8 cellular contexts compared by ENCODE assay signal in genomic region chr2:149331023-149331400, GRCh38. TPM values are rescaled to one million over a fixed set of nuclear protein-coding genes. Genes with fewer than 3 reads are reported as not detected.
A peak's percentile ranks its signal among the peaks of the same experiment; 100 is the strongest.
DNase-seq lines count a peak whose midpoint lies in the region; ATAC-seq and TF ChIP-seq lines count a peak whose summit lies in the region.

No MANE protein-coding gene starts in this region.

- in situ Hi-C loops in HAP-1 (cut with MboI; ENCODE audit: low sequenced_read_pairs): no loop called here

- peak in 1 of 2 experiments; percentile 36 for DNase-seq in HAP-1 (ENCODE audit: low spot score in 2 of 2)
- DNase-seq in GM19240 (ENCODE audit: insufficient read length, low spot score): no peak
- DNase-seq in cortex of kidney (lab: John Stamatoyannopoulos, UW): no peak
- no peak for DNase-seq in NCI-H2171 treated with DMSO at 0.1 percent for 48 hours (lab: John Stamatoyannopoulos, UW)

- no peaks in the 10 kb centered on the region for H3K27me3 ChIP-seq in HAP-1 (ENCODE audit: low read depth)
- no peaks in the 10 kb centered on the region for H3K27me3 ChIP-seq in skeletal muscle satellite cell (ENCODE audit: control insufficient read depth, insufficient read depth, low read length)

- H3K4me1 ChIP-seq in HAP-1 (peaks cover 11% of the 10 kb centered on the region), skeletal muscle satellite cell (ENCODE audit: control insufficient read depth, insufficient read depth, low read length) (peaks cover 15% of the 10 kb centered on the region)

- H3K9me3 ChIP-seq in HAP-1: no peaks in the 10 kb centered on the region
- H3K9me3 ChIP-seq in skeletal muscle satellite cell (replicated peaks; ENCODE audit: low read length): no peaks in the 10 kb centered on the region

- H3K36me3 ChIP-seq in HAP-1 (replicated peaks) (no peaks in the 10 kb centered on the region), skeletal muscle satellite cell (ENCODE audit: insufficient read depth, low read length) (no peaks in the 10 kb centered on the region)

- H3K4me2 ChIP-seq in skeletal muscle satellite cell (ENCODE audit: low read length): peak overlapping the region; percentile 98

- H3K4me3 ChIP-seq in HAP-1: peak overlapping the region; percentile 62
- H3K4me3 ChIP-seq in iPS-11a (ENCODE audit: low read depth, low read length): peak overlapping the region; percentile 76
- peak overlapping the region; percentile 93 for H3K4me3 ChIP-seq in skeletal muscle satellite cell (ENCODE audit: low read length)

- H3K9ac ChIP-seq in skeletal muscle satellite cell (ENCODE audit: low read depth, low read length): peak overlapping the region; percentile 85

- ATAC-seq in SK-N-SH treated with all-trans-retinoic acid at 6 μM for 48 hours: peak; percentile 25
- ATAC-seq in GM21576 (IDR thresholded peaks at IDR 0.05; ENCODE audit: unreplicated experiment): no peak

TF ChIP-seq in SK-N-SH treated with all-trans-retinoic acid at 6 μM for 48 hours, 23 proteins besides CTCF, POLR2A, EP300 and RAD21:
- TF ChIP-seq TOX (CRISPR knock-in tag; IDR thresholded peaks at IDR 0.05; ENCODE audit: borderline replicate concordance) (no peak), ZNF8 (CRISPR knock-in tag; IDR thresholded peaks at IDR 0.05) (no peak), ZFP3 (CRISPR knock-in tag; IDR thresholded peaks at IDR 0.05) (no peak), PPARA (CRISPR knock-in tag; IDR thresholded peaks at IDR 0.05; ENCODE audit: borderline replicate concordance) (no peak), ZC3H10 (CRISPR knock-in tag; IDR thresholded peaks at IDR 0.05) (no peak), ZFP30 (CRISPR knock-in tag; IDR thresholded peaks at IDR 0.05) (no peak), BACH2 (CRISPR knock-in tag; IDR thresholded peaks at IDR 0.05; ENCODE audit: borderline replicate concordance) (no peak), CSDC2 (CRISPR knock-in tag; IDR thresholded peaks at IDR 0.05) (no peak), RARB (CRISPR knock-in tag; IDR thresholded peaks at IDR 0.05) (no peak), PATZ1 (CRISPR knock-in tag; IDR thresholded peaks at IDR 0.05; ENCODE audit: borderline replicate concordance) (no peak), ZNF565 (CRISPR knock-in tag; conservative IDR thresholded peaks at IDR 0.05; ENCODE audit: low read depth) (no peak), TSHZ2 (CRISPR knock-in tag; IDR thresholded peaks at IDR 0.05) (no peak), ISL1 (CRISPR knock-in tag; IDR thresholded peaks at IDR 0.05) (no peak), CSRNP3 (CRISPR knock-in tag; IDR thresholded peaks at IDR 0.05) (no peak), ZNF70 (CRISPR knock-in tag; IDR thresholded peaks at IDR 0.05) (no peak), TCF4 (CRISPR knock-in tag; IDR thresholded peaks at IDR 0.05; ENCODE audit: borderline replicate concordance) (no peak)

RNA-seq across cellular contexts. Expression of gene LYPD6, which starts 0.6 kb away (rescaled TPM):
- total RNA-seq in skeletal muscle satellite cell (2012; rRNA removed): 0.44 TPM in 1 of 2 replicates, not detected in the other
